ENCODE assay signal across 27 cellular contexts in the genomic region with DNA sequence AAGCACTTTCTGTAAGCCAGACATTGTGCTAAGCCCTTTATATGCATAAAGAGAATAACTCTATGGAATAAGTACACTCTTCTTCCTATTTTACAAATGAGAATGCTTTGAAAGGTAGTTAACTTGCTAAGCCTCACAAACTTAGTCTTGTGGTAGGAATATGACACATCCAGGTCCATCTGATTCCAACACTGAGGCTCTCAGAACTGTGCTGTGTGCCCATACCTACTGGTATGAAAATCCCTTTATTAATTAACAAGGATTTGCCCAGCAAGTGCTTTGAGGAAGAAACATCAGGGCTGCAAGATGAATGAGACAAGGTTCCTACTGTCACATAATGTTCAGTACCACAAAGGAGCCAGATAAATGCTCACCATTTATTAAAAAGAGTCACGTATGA.
"Had no signal": no experiment of that assay in that cellular context is flagged by ENCODE, and none has a peak within 500 bp of the region (broad histone marks: within the 10 kb centered on the region; RNA-seq: fewer than 3 reads in every experiment).

No MANE protein-coding gene starts in this region.

- H3K27ac ChIP-seq: ascending aorta, gastroesophageal sphincter, heart left ventricle, neutrophil, prostate gland, testis, upper lobe of left lung, vagina, VCaP had no signal

- H3K4me3 ChIP-seq: ascending aorta, gastroesophageal sphincter, heart left ventricle, pancreas, prostate gland, testis, upper lobe of left lung, vagina had no signal

- H3K4me1 ChIP-seq: ascending aorta, gastroesophageal sphincter, heart left ventricle, prostate gland, testis, upper lobe of left lung, vagina had no signal

- H3K36me3 ChIP-seq: ascending aorta, gastroesophageal sphincter, heart left ventricle, neutrophil, pancreas, prostate gland, upper lobe of left lung, vagina had no signal

- ATAC-seq: activated T-cell treated with anti-CD3 and anti-CD28 coated beads, Interleukin-2, amount 50 U/mL, for 72 hours; effector memory CD8-positive, alpha-beta T cell; gastroesophageal sphincter; heart left ventricle; left cardiac atrium; left ventricle myocardium superior had no signal

- H3K27me3 ChIP-seq: ascending aorta, gastroesophageal sphincter, heart left ventricle, neutrophil, pancreas, testis, upper lobe of left lung, vagina had no signal

- H3K9me3 ChIP-seq: ascending aorta, gastroesophageal sphincter, heart left ventricle, neutrophil, pancreas, prostate gland, testis, upper lobe of left lung, vagina had no signal

- DNase-seq: activated CD4-positive, alpha-beta T cell treated with anti-CD3 and anti-CD28 coated beads for 4 hours; activated CD4-positive, alpha-beta T cell treated with anti-CD3 and anti-CD28 coated beads, Interleukin-2, amount 50 U/mL, for 4 hours; activated effector memory CD4-positive, alpha-beta T cell treated with anti-CD3 and anti-CD28 coated beads, Interleukin-2, amount 50 U/mL, for 16 hours; activated naive CD4-positive, alpha-beta T cell treated with anti-CD3 and anti-CD28 coated beads for 36 hours; activated naive CD8-positive, alpha-beta T cell treated with anti-CD3 and anti-CD28 coated beads, Interleukin-2, amount 10 ng/mL, durations not matched to agents 7 days and 5 days; activated T-cell treated with anti-CD3 and anti-CD28 coated beads for 4 hours; activated T-cell treated with anti-CD3 and anti-CD28 coated beads, Interleukin-2, amount 50 U/mL, for 72 hours; cortex of kidney; effector memory CD8-positive, alpha-beta T cell; erythroblast; heart left ventricle; left cardiac atrium; left ventricle myocardium superior; naive B cell; nephron progenitor cell; pancreas; stimulated activated CD4-positive, alpha-beta T cell treated with anti-CD3 and anti-CD28 coated beads, Interleukin-15, amount 100 ng/mL, for 24 hours; stimulated activated naive CD4-positive, alpha-beta T cell; T-helper 9 cell; testis; upper lobe of left lung had no signal
